9 cellular contexts compared by ENCODE assay signal in the genomic region with DNA sequence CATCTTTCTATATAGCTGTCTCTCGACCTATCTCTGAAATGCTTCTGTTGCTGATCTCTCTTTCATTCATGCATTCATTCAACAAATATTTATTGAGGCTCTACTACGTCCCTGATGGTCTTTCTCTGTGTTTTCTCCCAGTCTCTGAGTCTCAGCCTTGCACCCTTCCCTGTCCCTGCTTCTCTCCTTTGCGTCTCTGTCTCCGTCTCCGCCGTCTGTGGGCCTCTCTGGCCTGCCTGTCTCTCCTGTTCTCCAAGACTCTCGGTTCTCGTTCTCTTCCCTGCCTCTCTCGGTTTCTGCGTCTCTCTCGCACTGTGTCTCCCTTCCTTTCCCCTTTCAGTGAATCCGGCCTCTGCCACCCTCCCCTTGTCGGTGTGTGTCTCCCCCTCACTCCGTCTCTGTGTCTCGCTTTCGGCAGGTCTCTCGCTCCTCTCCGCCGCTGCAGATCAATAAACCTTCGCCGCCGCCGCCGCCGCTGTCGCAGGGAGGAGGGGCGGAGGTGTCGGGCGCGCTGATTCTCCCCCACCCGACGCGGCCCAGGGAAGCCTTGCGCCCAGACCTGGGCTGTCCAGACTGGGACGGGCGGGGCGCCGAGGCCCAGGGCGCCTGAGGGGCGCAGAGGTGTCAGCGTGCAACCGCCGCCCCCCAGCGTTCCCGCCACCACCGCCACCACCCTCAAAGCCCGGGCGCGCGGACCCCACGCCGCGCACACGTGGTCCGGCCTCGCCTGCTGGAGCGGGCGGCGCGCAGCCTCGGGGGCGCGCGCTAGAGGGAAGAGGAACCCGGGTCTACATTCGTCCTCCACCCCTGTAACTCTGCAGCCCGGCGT. TPM values are rescaled to one million over a fixed set of nuclear protein-coding genes. Genes with fewer than 3 reads are reported as not detected.
DNase-seq lines count a peak whose midpoint lies in the region; ATAC-seq, FAIRE-seq and TF ChIP-seq lines count a peak whose summit lies in the region.
"Had no signal": no experiment of that assay in that cellular context is flagged by ENCODE, and none has a peak within 500 bp of the region (broad histone marks: within the 10 kb centered on the region; RNA-seq: fewer than 3 reads in every experiment).

No MANE protein-coding gene starts in this region.

- WGBS in A549 (ENCODE audit: missing lambda C conversion rate), result 8% methylated on average over 22 of the region's 68 CpGs
- WGBS in thyroid gland, 2 donors, result 5 to 10% methylated on average over 23 to 33 of the region's 68 CpGs

- FAIRE-seq in A549 (lab: Jason Lieb, UNC), result no peak

- ATAC-seq in A549 (no peak), memory B cell (ENCODE audit: low read depth) (no peak), GM19023 (IDR thresholded peaks at IDR 0.05; ENCODE audit: unreplicated experiment) (no peak), HG02885 (IDR thresholded peaks at IDR 0.05; ENCODE audit: poor library complexity, unreplicated experiment) (no peak)
- no peak for ATAC-seq in activated T-helper 17 cell treated with anti-CD3 and anti-CD28 coated beads, Interleukin-2, amount 50 U/mL, for 72 hours (replicated peaks)

- H3K4me3 ChIP-seq in A549, result peak overlapping the region; percentile 55
- peak overlapping the region in 1 of 3 donors; percentile 7 for H3K4me3 ChIP-seq in thyroid gland (replicated peaks in 1 of 3)

- peak in 1 of 2 experiments; percentile 29 for DNase-seq in A549 (ENCODE audit: low read depth in 1 of 2, low spot score in 1 of 2)
- DNase-seq in HEK293T (ENCODE audit: extremely low spot score), result no peak
- no peak for DNase-seq in memory B cell (ENCODE audit: low spot score in 2 of 2)
- DNase-seq in thyroid gland, result no peak
- DNase-seq in kidney tubule cell (ENCODE audit: low spot score), result no peak

- TF ChIP-seq EP300 in A549 (IDR thresholded peaks at IDR 0.05), result no peak

- TF ChIP-seq RAD21 in A549 (conservative IDR thresholded peaks at IDR 0.05 in 1 of 2, IDR thresholded peaks at IDR 0.05 in 1 of 2), result no peak

- peak overlapping the region; percentile 99 for H3K4me2 ChIP-seq in A549

- peak overlapping the region in 1 of 2 experiments; percentile 52; a peak in 2 of 6 replicates for H3K27ac ChIP-seq in A549
- H3K27ac ChIP-seq in thyroid gland, result no peak overlapping the region

- TF ChIP-seq CTCF in A549 (IDR thresholded peaks at IDR 0.05), result no peak
- no peak for TF ChIP-seq CTCF in thyroid gland (IDR thresholded peaks at IDR 0.05)

- CTCF ChIA-PET in A549 (lab: Yijun Ruan, JAX), result interaction anchor here (0.9 to 17.9 kb wide), 7 partner anchors 10 to 522 kb away, joined by 3 to 350 read pairs (median 8); a partner anchor contains a TSS
- CTCF ChIA-PET in HEK293T (lab: Yijun Ruan, JAX), result interaction anchor here (0.6 to 1.7 kb wide), 3 partner anchors 9 to 86 kb away, joined by 3 to 5 read pairs (median 4); no protein-coding TSS in a partner anchor

- peaks cover 18% of the 10 kb centered on the region for H3K36me3 Mint-ChIP-seq in activated T-helper 17 cell treated with anti-CD3 and anti-CD28 coated beads, Interleukin-2, amount 50 U/mL, for 72 hours (ENCODE audit: low read depth)
- H3K36me3 Mint-ChIP-seq in memory B cell, result no peaks in the 10 kb centered on the region

- TF ChIP-seq POLR2A in A549 (IDR thresholded peaks at IDR 0.05; ENCODE audit: low read length) (no peak), thyroid gland (IDR thresholded peaks at IDR 0.05) (no peak)

- H3K4me3 Mint-ChIP-seq in activated T-helper 17 cell treated with anti-CD3 and anti-CD28 coated beads, Interleukin-2, amount 50 U/mL, for 72 hours, result peak overlapping the region; percentile 61
- H3K4me3 Mint-ChIP-seq in memory B cell, result peak overlapping the region; percentile 62

- H3K27me3 Mint-ChIP-seq in activated T-helper 17 cell treated with anti-CD3 and anti-CD28 coated beads, Interleukin-2, amount 50 U/mL, for 72 hours, result peaks cover 25% of the 10 kb centered on the region
- peaks cover 17% of the 10 kb centered on the region for H3K27me3 Mint-ChIP-seq in memory B cell

- POLR2A ChIA-PET in A549 (lab: Yijun Ruan, JAX), result interaction anchor here (1.0 kb wide), 1 partner anchor 91 kb away, joined by 3 read pairs; a partner anchor contains a TSS
- POLR2A ChIA-PET in HEK293T (lab: Yijun Ruan, JAX), result interaction anchor here (1.0 to 1.9 kb wide), 9 partner anchors 11 to 92 kb away, joined by 3 to 7 read pairs (median 5); a partner anchor contains a TSS

- peaks cover 61% of the 10 kb centered on the region for H3K4me1 ChIP-seq in A549
- H3K4me1 ChIP-seq in thyroid gland, result peaks cover 50 to 66% of the 10 kb centered on the region in 2 donors

- H3K27me3 ChIP-seq in thyroid gland, result peaks cover 42% of the 10 kb centered on the region

- H3K9me3 ChIP-seq in A549 (no peaks in the 10 kb centered on the region), thyroid gland (no peaks in the 10 kb centered on the region)

- no peaks in the 10 kb centered on the region for H3K36me3 ChIP-seq in thyroid gland

- intact Hi-C loops in thyroid gland (cut with DNase I), result loop anchor here (5.0 kb wide), 1 partner anchor 34 kb away; no protein-coding TSS in a partner anchor

- H3K9me3 Mint-ChIP-seq in activated T-helper 17 cell treated with anti-CD3 and anti-CD28 coated beads, Interleukin-2, amount 50 U/mL, for 72 hours, result no peaks in the 10 kb centered on the region
- no peaks in the 10 kb centered on the region for H3K9me3 Mint-ChIP-seq in memory B cell

- H3K4me1 Mint-ChIP-seq in activated T-helper 17 cell treated with anti-CD3 and anti-CD28 coated beads, Interleukin-2, amount 50 U/mL, for 72 hours, result peaks cover 29% of the 10 kb centered on the region
- peaks cover 41% of the 10 kb centered on the region for H3K4me1 Mint-ChIP-seq in memory B cell

- H3K27ac Mint-ChIP-seq in activated T-helper 17 cell treated with anti-CD3 and anti-CD28 coated beads, Interleukin-2, amount 50 U/mL, for 72 hours, result no peak overlapping the region
- H3K27ac Mint-ChIP-seq in memory B cell, result peak overlapping the region; percentile 7

TF ChIP-seq in A549, 52 proteins besides CTCF, POLR2A, EP300 and RAD21:
- TF ChIP-seq, protein P1, sequence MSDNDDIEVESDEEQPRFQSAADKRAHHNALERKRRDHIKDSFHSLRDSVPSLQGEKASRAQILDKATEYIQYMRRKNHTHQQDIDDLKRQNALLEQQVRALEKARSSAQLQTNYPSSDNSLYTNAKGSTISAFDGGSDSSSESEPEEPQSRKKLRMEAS (IDR thresholded peaks at IDR 0.05), result peak; percentile 44; the same call in 1 of the 2 replicates
- no peak for TF ChIP-seq MAFK (IDR thresholded peaks at IDR 0.05; ENCODE audit: partially characterized antibody)

TF ChIP-seq in HEK293T, 16 proteins besides CTCF, POLR2A, EP300 and RAD21:
- TF ChIP-seq FOXA1 (IDR thresholded peaks at IDR 0.05) (no peak), L3MBTL2 (conservative IDR thresholded peaks at IDR 0.05) (0 out of 2 replicates have a peak, but pooled peaks have one; percentile 31)

RNA-seq across cellular contexts. Expression of a gene that starts 3.0 kb away (rescaled TPM):
- polyA plus RNA-seq in A549 (2011; rRNA removed), result 1.9 and 2.6 TPM in 2 replicates
- 2.6 and 3.0 TPM in 2 replicates for polyA plus RNA-seq in A549 (2012; cell fraction: cytosol; rRNA removed)
- 2.7 and 3.3 TPM in 2 replicates for polyA plus RNA-seq in A549 (2012; cell fraction: nucleus; rRNA removed)
- 2.0 to 3.2 TPM (median 2.7 TPM) in 3 replicates for polyA plus RNA-seq in A549 (2017; fragmentation: RNase III; extraction: RNeasy Plus Mini Kit Qiagen cat#74134 plus additional on column Dnase treatment)
- polyA minus RNA-seq in A549 (2011; rRNA and poly(A)+ RNA removed), result 2.6 and 4.0 TPM in 2 replicates
- 10 to 100 TPM in 1 of 2 donors, 1 to 10 TPM in 1; 4.1 to 10.8 TPM for total RNA-seq in activated T-helper 17 cell treated with anti-CD3 and anti-CD28 coated beads, Interleukin-2, amount 50 U/mL, for 72 hours
- 1 to 10 TPM; 1.2 to 2.9 (median 2.0) TPM for total RNA-seq in thyroid gland

RNA-seq across cellular contexts. Expression of a gene that starts 18.1 kb away (rescaled TPM):
- polyA plus RNA-seq in A549 (2011; rRNA removed) (3.1 and 4.9 TPM in 2 replicates), A549 (2017; fragmentation: RNase III; extraction: RNeasy Plus Mini Kit Qiagen cat#74134 plus additional on column Dnase treatment) (6.1 to 8.7 TPM (median 7.5 TPM) in 3 replicates)
- polyA plus RNA-seq in A549 (2012; cell fraction: cytosol; rRNA removed), result 5.3 and 7.4 TPM in 2 replicates
- polyA plus RNA-seq in A549 (2012; cell fraction: nucleus; rRNA removed), result 6.7 and 7.0 TPM in 2 replicates
- polyA minus RNA-seq in A549 (2011; rRNA and poly(A)+ RNA removed), result 4.5 and 5.9 TPM in 2 replicates
- total RNA-seq in activated T-helper 17 cell treated with anti-CD3 and anti-CD28 coated beads, Interleukin-2, amount 50 U/mL, for 72 hours, result 1 to 10 TPM; 4.6 to 7.0 TPM
- total RNA-seq in thyroid gland, result 10 to 100 TPM in 2 of 4 donors, 1 to 10 TPM in 2; 7.5 to 13.1 (median 9.9) TPM

RNA-seq across cellular contexts. Expression of a gene that starts 30.6 kb away (rescaled TPM):
- polyA plus RNA-seq in A549 (2011; rRNA removed), result 25.6 and 33.6 TPM in 2 replicates
- 48.4 and 71.3 TPM in 2 replicates for polyA plus RNA-seq in A549 (2012; cell fraction: cytosol; rRNA removed)
- 165 and 205 TPM in 2 replicates for polyA plus RNA-seq in A549 (2012; cell fraction: nucleus; rRNA removed)
- polyA plus RNA-seq in A549 (2017; fragmentation: RNase III; extraction: RNeasy Plus Mini Kit Qiagen cat#74134 plus additional on column Dnase treatment), result 33.0 to 35.2 TPM (median 34.2 TPM) in 3 replicates
- 66.5 and 71.0 TPM in 2 replicates for polyA minus RNA-seq in A549 (2011; rRNA and poly(A)+ RNA removed)
- 10 to 100 TPM; 53.2 to 86.6 TPM for total RNA-seq in activated T-helper 17 cell treated with anti-CD3 and anti-CD28 coated beads, Interleukin-2, amount 50 U/mL, for 72 hours
- total RNA-seq in thyroid gland, result 10 to 100 TPM; 51.3 to 75.5 (median 65.6) TPM

RNA-seq across cellular contexts. Expression of a gene that starts 46.0 kb away (rescaled TPM):
- polyA plus RNA-seq in A549 (2011; rRNA removed), result 38.9 and 64.6 TPM in 2 replicates
- 50.0 and 68.1 TPM in 2 replicates for polyA plus RNA-seq in A549 (2012; cell fraction: cytosol; rRNA removed)
- polyA plus RNA-seq in A549 (2012; cell fraction: nucleus; rRNA removed), result 60.2 and 62.0 TPM in 2 replicates
- polyA plus RNA-seq in A549 (2017; fragmentation: RNase III; extraction: RNeasy Plus Mini Kit Qiagen cat#74134 plus additional on column Dnase treatment), result 19.1 to 25.4 TPM (median 25.1 TPM) in 3 replicates
- polyA minus RNA-seq in A549 (2011; rRNA and poly(A)+ RNA removed), result 56.6 and 85.8 TPM in 2 replicates
- total RNA-seq in activated T-helper 17 cell treated with anti-CD3 and anti-CD28 coated beads, Interleukin-2, amount 50 U/mL, for 72 hours, result under 1 TPM in 1 of 2 donors, not detected in 1; 0.48 TPM
- 100 to 1,000 TPM in 1 of 4 donors, 10 to 100 TPM in 3; 56.1 to 129 (median 83.1) TPM for total RNA-seq in thyroid gland

RNA-seq across cellular contexts. Expression of a gene that starts 48.1 kb away (rescaled TPM):
- polyA plus RNA-seq in A549 (2011; rRNA removed), result 0.06 TPM in 1 of 2 replicates, not detected in the other
- 0.03 and 0.04 TPM in 2 replicates for polyA plus RNA-seq in A549 (2012; cell fraction: cytosol; rRNA removed)
- 0.08 TPM in 1 of 2 replicates, not detected in the other for polyA plus RNA-seq in A549 (2012; cell fraction: nucleus; rRNA removed)
- polyA plus RNA-seq in A549 (2017; fragmentation: RNase III; extraction: RNeasy Plus Mini Kit Qiagen cat#74134 plus additional on column Dnase treatment), result not detected in 3 replicates
- 0.25 TPM in 1 of 2 replicates, not detected in the other for polyA minus RNA-seq in A549 (2011; rRNA and poly(A)+ RNA removed)
- not detected for total RNA-seq in activated T-helper 17 cell treated with anti-CD3 and anti-CD28 coated beads, Interleukin-2, amount 50 U/mL, for 72 hours
- under 1 TPM in 1 of 4 donors, not detected in 3; 0.24 TPM for total RNA-seq in thyroid gland
- total RNA-seq: glomerular endothelial cell had no signal
